In genomic region chr16:2531696-2532493, GRCh38 we compare ENCODE assay signal across 8 cellular contexts. TPM values are rescaled to one million over a fixed set of nuclear protein-coding genes. Genes with fewer than 3 reads are reported as not detected.
DNase-seq lines count a peak whose midpoint lies in the region; ATAC-seq, FAIRE-seq and TF ChIP-seq lines count a peak whose summit lies in the region.

No MANE protein-coding gene starts in this region.

- H3K14ac ChIP-seq in IMR-90 (replicated peaks; ENCODE audit: low read depth, low read length), result peak overlapping the region; percentile 80

- H3K18ac ChIP-seq in IMR-90 (ENCODE audit: low read depth, low read length), result peak overlapping the region; percentile 44; the same call in 1 of the 2 replicates

- H2AFZ ChIP-seq in IMR-90 (replicated peaks; ENCODE audit: low read length, poor library complexity) (peak overlapping the region; percentile 95), OCI-LY7 (ENCODE audit: low read length) (peak overlapping the region; percentile 82; the same call in 1 of the 2 replicates)

- no peaks in the 10 kb centered on the region for H3K79me2 ChIP-seq in OCI-LY7 (ENCODE audit: insufficient read depth, low read depth, low read length)

- H2AK5ac ChIP-seq in IMR-90 (ENCODE audit: low read depth, low read length), result peak overlapping the region; percentile 86

- TF ChIP-seq POLR2A in IMR-90 (IDR thresholded peaks at IDR 0.05; ENCODE audit: low read depth, low read length), result peak; percentile 44; the same call in 1 of the 2 replicates

- H3K23ac ChIP-seq in IMR-90 (ENCODE audit: low read depth, low read length), result peak overlapping the region; percentile 64; the same call in 1 of the 2 replicates

- no peaks in the 10 kb centered on the region for H3K9me2 ChIP-seq in OCI-LY7 (ENCODE audit: insufficient read depth, low read length)

- peak overlapping the region; percentile 94 for H2AK9ac ChIP-seq in IMR-90 (replicated peaks; ENCODE audit: low read depth, low read length, poor library complexity)

- H3K27me3 ChIP-seq in IMR-90 (ENCODE audit: control insufficient read depth, insufficient read depth, low read length) (no peaks in the 10 kb centered on the region), mucosa of stomach (ENCODE audit: control insufficient read depth, insufficient read depth, low read length) (no peaks in the 10 kb centered on the region)

- H4K20me1 ChIP-seq in IMR-90 (ENCODE audit: insufficient read depth, low read length) (no peaks in the 10 kb centered on the region; the same call in none of the 2 replicates), OCI-LY7 (ENCODE audit: insufficient read depth, low read length) (no peaks in the 10 kb centered on the region)

- in situ Hi-C loops in IMR-90 (cut with MboI; ENCODE audit: low sequenced_read_pairs), result no loop called here

- H3K9ac ChIP-seq in IMR-90 (ENCODE audit: low read depth, low read length), result peak overlapping the region; percentile 84
- peak overlapping the region; percentile 89 for H3K9ac ChIP-seq in mucosa of stomach (ENCODE audit: low read length)

- ATAC-seq in GM21528 (IDR thresholded peaks at IDR 0.05; ENCODE audit: low FRiP score, unreplicated experiment) (peak; percentile 69), IMR-90 (ENCODE audit: low read depth) (peak; percentile 96)

- H2BK120ac ChIP-seq in IMR-90 (ENCODE audit: low read depth, low read length), result peak overlapping the region; percentile 38; the same call in 1 of the 2 replicates

- BruUV-seq in IMR-90 (replicated peaks; lab: Mats Ljungman, UMichigan) (no TSS peak), OCI-LY7 (replicated peaks; lab: Mats Ljungman, UMichigan) (no TSS peak)

- H4K8ac ChIP-seq in IMR-90 (ENCODE audit: low read depth in 2 of 2, low read length in 2 of 2), result peak overlapping the region; percentile 79 to 80; a peak in 3 of 4 replicates

- H3K4me2 ChIP-seq in IMR-90 (ENCODE audit: low read depth, low read length) (peak overlapping the region; percentile 96), OCI-LY7 (ENCODE audit: low read length) (peak overlapping the region; percentile 99)

- H3K56ac ChIP-seq in IMR-90 (ENCODE audit: extremely low read depth, insufficient read depth, low read length), result no peak overlapping the region

- no peak for TF ChIP-seq RAD21 in IMR-90 (IDR thresholded peaks at IDR 0.05; ENCODE audit: low read length)

- H3K36me3 ChIP-seq in IMR-90 (ENCODE audit: control insufficient read depth, insufficient read depth, low read length) (peaks cover 27% of the 10 kb centered on the region; the same call in 1 of the 2 replicates), OCI-LY7 (ENCODE audit: insufficient read depth, low read length) (peaks cover 17% of the 10 kb centered on the region), mucosa of stomach (ENCODE audit: control insufficient read depth, insufficient read depth, low read length) (peaks cover 4% of the 10 kb centered on the region)

- DNase-seq in D721Med (ENCODE audit: insufficient read length, low spot score), result peak; percentile 97
- peak; percentile 95 for DNase-seq in IMR-90
- DNase-seq in OCI-LY7 (ENCODE audit: low spot score), result peak; percentile 97
- peak; percentile 97 for DNase-seq in activated T-cell treated with anti-CD3 and anti-CD28 coated beads for 48 hours (ENCODE audit: low read depth)
- peak; percentile 86 for DNase-seq in epithelial cell of prostate (ENCODE audit: low read depth, low spot score)
- peak; percentile 98 for DNase-seq in stimulated activated CD8-positive, alpha-beta memory T cell treated with anti-CD3 and anti-CD28 coated beads, Interleukin-4, amount 100 ng/mL, for 48 hours

- no peak for FAIRE-seq in D721Med (lab: Jason Lieb, UNC)

- H4K5ac ChIP-seq in IMR-90 (ENCODE audit: low read depth, low read length), result peak overlapping the region; percentile 14; the same call in 1 of the 2 replicates

- intact Hi-C loops in IMR-90 (cut with micrococcal nuclease) (no loop called here), OCI-LY7 (cut with micrococcal nuclease; ENCODE audit: unreplicated experiment) (loop anchor here (2.0 to 10.0 kb wide), 4 partner anchors 19 to 223 kb away; partner anchors contain the start of genes ATP6V0C and SRRM2)

- peak overlapping the region; percentile 59 for H2BK5ac ChIP-seq in IMR-90 (ENCODE audit: low read depth, low read length, poor library complexity, severe bottlenecking)

- H3K4me1 ChIP-seq in IMR-90 (ENCODE audit: control insufficient read depth, insufficient read depth, low read length) (peaks cover 16% of the 10 kb centered on the region), OCI-LY7 (ENCODE audit: insufficient read depth, low read length, poor library complexity, severe bottlenecking) (peaks cover 18% of the 10 kb centered on the region), mucosa of stomach (ENCODE audit: control insufficient read depth, insufficient read depth, low read length) (peaks cover 19% of the 10 kb centered on the region)

- H3K9me3 ChIP-seq in IMR-90 (ENCODE audit: control insufficient read depth, insufficient read depth, low read length) (no peaks in the 10 kb centered on the region), OCI-LY7 (ENCODE audit: low read length) (no peaks in the 10 kb centered on the region), mucosa of stomach (ENCODE audit: control insufficient read depth, low read length) (no peaks in the 10 kb centered on the region)

- 1% methylated on average over 36 of the region's 84 CpGs; no CpG with 5 or more reads in 1 of the 2 experiments for WGBS in IMR-90 (ENCODE audit: extremely low coverage in 2 of 2, insufficient read length in 1 of 2), 2 experiments

- peak overlapping the region; percentile 50 for H4K91ac ChIP-seq in IMR-90 (ENCODE audit: insufficient read depth, low read depth, low read length)

- H3K4ac ChIP-seq in IMR-90 (ENCODE audit: low read depth, low read length), result peak overlapping the region; percentile 79

- H3K4me3 ChIP-seq in IMR-90 (ENCODE audit: insufficient read depth, low read depth, low read length) (peak overlapping the region; percentile 60), OCI-LY7 (ENCODE audit: low read depth, low read length, poor library complexity, severe bottlenecking) (peak overlapping the region; percentile 70), mucosa of stomach (ENCODE audit: low read length) (peak overlapping the region; percentile 92)

- peak overlapping the region; percentile 75 for H3K27ac ChIP-seq in IMR-90 (ENCODE audit: insufficient read depth, low read length)
- peak overlapping the region; percentile 69 for H3K27ac ChIP-seq in OCI-LY7 (ENCODE audit: low read depth, low read length, poor library complexity, severe bottlenecking)
- H3K27ac ChIP-seq in epithelial cell of prostate, result peak overlapping the region; percentile 72

- CTCF ChIA-PET in IMR-90 (lab: Yijun Ruan, JAX) (no interaction called here), OCI-LY7 (lab: Charles Lee; ENCODE audit: unreplicated experiment) (no interaction called here)

- peaks cover 0 to 22% of the 10 kb centered on the region in 2 experiments; a peak in 1 of 4 replicates for H3K79me1 ChIP-seq in IMR-90 (ENCODE audit: low read depth in 1 of 2, low read length in 2 of 2)

- H2BK20ac ChIP-seq in IMR-90 (ENCODE audit: low read depth, low read length), result no peak overlapping the region

- dilution Hi-C loops in IMR-90 (cut with HindIII; ENCODE audit: low sequenced_read_pairs, unreplicated experiment), result no loop called here

- H3K9me1 ChIP-seq in IMR-90 (ENCODE audit: insufficient read depth, low read length), result peaks cover 12% of the 10 kb centered on the region; the same call in 1 of the 2 replicates

- H2BK15ac ChIP-seq in IMR-90 (ENCODE audit: low read depth, low read length), result no peak overlapping the region

- POLR2A ChIA-PET in IMR-90 (lab: Charles Lee; ENCODE audit: unreplicated experiment) (no interaction called here), OCI-LY7 (lab: Charles Lee) (interaction anchor here (0.5 to 1.3 kb wide), 4 partner anchors 11 to 376 kb away, joined by 3 to 6 read pairs (median 4); partner anchors contain the start of gene AMDHD2)

- TF ChIP-seq CTCF in D721Med (IDR thresholded peaks at IDR 0.05; ENCODE audit: insufficient read depth, missing control alignments) (no peak), IMR-90 (conservative IDR thresholded peaks at IDR 0.05; ENCODE audit: low read depth, low read length) (no peak), OCI-LY7 (conservative IDR thresholded peaks at IDR 0.05; ENCODE audit: low read length) (no peak)

TF ChIP-seq in IMR-90, 13 proteins besides CTCF, POLR2A, EP300 and RAD21 (continues in another document):
- TF ChIP-seq RCOR1 (IDR thresholded peaks at IDR 0.05; ENCODE audit: insufficient replicate concordance, low read length) (peak; percentile 10), CEBPB (IDR thresholded peaks at IDR 0.05; ENCODE audit: low read depth, low read length) (peak; percentile 70), BHLHE40 (IDR thresholded peaks at IDR 0.05; ENCODE audit: low read depth, low read length) (peak; percentile 96)

RNA-seq across cellular contexts. Expression of gene CEMP1, which starts 0.7 kb away (rescaled TPM):
- not detected in 2 replicates for total RNA-seq in IMR-90 (2012; rRNA removed)
- polyA plus RNA-seq in IMR-90 (2012; rRNA removed), result not detected in 2 replicates
- not detected in 2 replicates for polyA plus RNA-seq in IMR-90 (2012; cell fraction: cytosol; rRNA removed)
- polyA plus RNA-seq in IMR-90 (2012; cell fraction: nucleus; rRNA removed; ENCODE audit: low replicate concordance), result not detected in 2 replicates
- total RNA-seq in OCI-LY7 (2014; rRNA removed; shearing (Covaris generic)), result 0.25 TPM in 1 of 2 replicates, not detected in the other
- total RNA-seq in OCI-LY7 (2022), result 0.35 and 0.55 TPM in 2 replicates

RNA-seq across cellular contexts. Expression of gene PDPK1, which starts 5.9 kb away (rescaled TPM):
- total RNA-seq in IMR-90 (2012; rRNA removed) (10.6 and 11.4 TPM in 2 replicates), OCI-LY7 (2022) (38.3 and 40.6 TPM in 2 replicates)
- 24.3 and 27.3 TPM in 2 replicates for polyA plus RNA-seq in IMR-90 (2012; rRNA removed)
- 10.6 and 12.5 TPM in 2 replicates for polyA plus RNA-seq in IMR-90 (2012; cell fraction: cytosol; rRNA removed)
- polyA plus RNA-seq in IMR-90 (2012; cell fraction: nucleus; rRNA removed; ENCODE audit: low replicate concordance), result 33.2 and 64.5 TPM in 2 replicates
- total RNA-seq in OCI-LY7 (2014; rRNA removed; shearing (Covaris generic)), result 11.7 and 14.4 TPM in 2 replicates

RNA-seq across cellular contexts. Expression of gene AMDHD2, which starts 11.7 kb away (rescaled TPM):
- total RNA-seq in IMR-90 (2012; rRNA removed) (10.0 and 10.6 TPM in 2 replicates), OCI-LY7 (2022) (47.1 and 59.7 TPM in 2 replicates)
- 30.3 and 30.8 TPM in 2 replicates for polyA plus RNA-seq in IMR-90 (2012; rRNA removed)
- 11.5 and 21.8 TPM in 2 replicates for polyA plus RNA-seq in IMR-90 (2012; cell fraction: cytosol; rRNA removed)
- 189 and 533 TPM in 2 replicates for polyA plus RNA-seq in IMR-90 (2012; cell fraction: nucleus; rRNA removed; ENCODE audit: low replicate concordance)
- 48.4 and 51.8 TPM in 2 replicates for total RNA-seq in OCI-LY7 (2014; rRNA removed; shearing (Covaris generic))

RNA-seq across cellular contexts. Expression of gene ATP6V0C, which starts 18.1 kb away (rescaled TPM):
- total RNA-seq in IMR-90 (2012; rRNA removed) (8.4 and 8.6 TPM in 2 replicates), OCI-LY7 (2022) (87.4 and 94.3 TPM in 2 replicates)
- polyA plus RNA-seq in IMR-90 (2012; rRNA removed), result 107 and 108 TPM in 2 replicates
- 182 and 333 TPM in 2 replicates for polyA plus RNA-seq in IMR-90 (2012; cell fraction: cytosol; rRNA removed)
- 64.7 and 163 TPM in 2 replicates for polyA plus RNA-seq in IMR-90 (2012; cell fraction: nucleus; rRNA removed; ENCODE audit: low replicate concordance)
- total RNA-seq in OCI-LY7 (2014; rRNA removed; shearing (Covaris generic)), result 15.0 and 16.4 TPM in 2 replicates

RNA-seq across cellular contexts. Expression of gene TBC1D24, which starts 57.0 kb away (rescaled TPM):
- total RNA-seq in IMR-90 (2012; rRNA removed), result 7.5 and 8.6 TPM in 2 replicates
- 13.4 and 16.2 TPM in 2 replicates for polyA plus RNA-seq in IMR-90 (2012; rRNA removed)
- 6.5 and 11.7 TPM in 2 replicates for polyA plus RNA-seq in IMR-90 (2012; cell fraction: cytosol; rRNA removed)
- 28.4 and 53.0 TPM in 2 replicates for polyA plus RNA-seq in IMR-90 (2012; cell fraction: nucleus; rRNA removed; ENCODE audit: low replicate concordance)
- 19.8 and 23.4 TPM in 2 replicates for total RNA-seq in OCI-LY7 (2014; rRNA removed; shearing (Covaris generic))
- total RNA-seq in OCI-LY7 (2022), result 29.9 and 34.7 TPM in 2 replicates

Comparison
In these comparisons a context has a peak if more than half of its experiments do, and no peak if none do; other contexts are left out.
1. Peak in every context shown above with its lines: DNase-seq, ATAC-seq, H3K4me3 ChIP-seq and H3K27ac ChIP-seq.